Comparison of ENCODE assay signal across 8 cellular contexts in the genomic region with DNA sequence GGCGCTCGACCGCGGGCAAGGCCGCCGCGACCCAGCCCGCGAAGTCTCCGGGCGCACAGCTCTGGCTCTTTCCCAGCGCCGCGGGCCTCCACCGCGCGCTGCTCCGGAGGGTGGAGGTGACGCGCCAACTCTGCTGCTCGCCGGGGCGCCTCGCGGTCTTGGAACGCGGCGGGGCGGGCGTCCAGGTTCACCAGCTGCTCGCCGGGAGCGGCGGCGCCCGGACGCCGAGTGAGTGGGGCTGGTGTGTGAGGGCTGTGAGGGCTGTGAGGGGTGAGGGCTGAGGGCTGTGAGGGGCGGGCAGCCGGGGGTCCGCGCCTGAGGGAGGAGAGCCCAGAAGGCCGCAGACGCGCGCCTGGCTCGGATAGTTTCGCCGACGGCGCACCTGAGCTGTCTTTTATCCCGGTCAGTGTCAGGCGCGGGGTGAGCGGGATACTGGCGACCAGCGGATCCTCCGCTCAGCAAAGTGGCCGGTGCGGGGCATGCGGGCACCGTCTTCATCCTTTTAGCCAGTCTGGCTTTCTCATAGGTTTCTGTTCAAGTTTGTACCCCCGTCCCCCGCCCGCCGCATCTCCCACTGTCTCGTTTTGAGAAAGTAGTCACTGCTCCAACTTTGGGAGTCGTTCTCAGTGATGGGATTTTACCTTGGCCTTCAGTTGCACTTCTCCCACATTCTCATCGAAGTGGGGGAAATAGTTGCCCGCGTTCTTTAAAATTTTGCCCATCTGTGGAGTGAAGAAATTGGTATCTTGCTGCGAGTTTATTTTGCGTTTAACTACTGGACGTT. TPM values are rescaled to one million over a fixed set of nuclear protein-coding genes. Genes with fewer than 3 reads are reported as not detected.
DNase-seq lines count a peak whose midpoint lies in the region; ATAC-seq and TF ChIP-seq lines count a peak whose summit lies in the region.

No MANE protein-coding gene starts in this region.

- no peaks in the 10 kb centered on the region for H3K27me3 Mint-ChIP-seq in activated T-helper 1 cell treated with anti-CD3 and anti-CD28 coated beads, Interleukin-12 subunit alpha, Interleukin-12 subunit beta, Interleukin-2, Interleukin-4 antibody, amounts not matched to agents 30 ng/mL and 10 ng/mL and 1 ng/mL, durations not matched to agents 14 hours and 24 hours and 36 hours (ENCODE audit: insufficient read depth)

- H3K27ac Mint-ChIP-seq in activated T-helper 1 cell treated with anti-CD3 and anti-CD28 coated beads, Interleukin-12 subunit alpha, Interleukin-12 subunit beta, Interleukin-2, Interleukin-4 antibody, amounts not matched to agents 30 ng/mL and 10 ng/mL and 1 ng/mL, durations not matched to agents 14 hours and 24 hours and 36 hours = peak overlapping the region; percentile 100

- peaks cover 28% of the 10 kb centered on the region for H3K36me3 Mint-ChIP-seq in activated T-helper 1 cell treated with anti-CD3 and anti-CD28 coated beads, Interleukin-12 subunit alpha, Interleukin-12 subunit beta, Interleukin-2, Interleukin-4 antibody, amounts not matched to agents 30 ng/mL and 10 ng/mL and 1 ng/mL, durations not matched to agents 14 hours and 24 hours and 36 hours (ENCODE audit: low read depth)

- no peaks in the 10 kb centered on the region for H3K9me3 ChIP-seq in ovary

- no peak for TF ChIP-seq EP300 in ovary (IDR thresholded peaks at IDR 0.05)

- no peaks in the 10 kb centered on the region for H3K4me1 ChIP-seq in ovary (ENCODE audit: insufficient read depth)

- ATAC-seq in GM21529 (IDR thresholded peaks at IDR 0.05; ENCODE audit: unreplicated experiment) (peak; percentile 35), Right ventricle myocardium inferior (peak; percentile 70)

- peak; percentile 51 for DNase-seq in ELR (ENCODE audit: low read depth)
- peak; percentile 36 for DNase-seq in HuH-7.5 (ENCODE audit: low spot score)
- DNase-seq in activated T-helper 1 cell treated with anti-CD3 and anti-CD28 coated beads, Interleukin-12 subunit alpha, Interleukin-12 subunit beta, Interleukin-2, Interleukin-4 antibody, amounts not matched to agents 30 ng/mL and 10 ng/mL and 1 ng/mL, durations not matched to agents 14 hours and 24 hours and 36 hours (ENCODE audit: low spot score) = no peak
- peak; percentile 79 for DNase-seq in Right ventricle myocardium inferior (ENCODE audit: missing footprints)
- peak; percentile 55 to 74 (median 68) for DNase-seq in ovary
- no peak for DNase-seq in NCI-H187 treated with DMSO at 0.1 percent for 48 hours (lab: John Stamatoyannopoulos, UW)
- DNase-seq in superior temporal gyrus (ENCODE audit: extremely low spot score) = no peak

- intact Hi-C loops in activated T-helper 1 cell treated with anti-CD3 and anti-CD28 coated beads, Interleukin-12 subunit alpha, Interleukin-12 subunit beta, Interleukin-2, Interleukin-4 antibody, amounts not matched to agents 30 ng/mL and 10 ng/mL and 1 ng/mL, durations not matched to agents 14 hours and 24 hours and 36 hours (cut with micrococcal nuclease) = loop anchor here (1.0 to 10.0 kb wide), 16 partner anchors 9 to 1520 kb away; a partner anchor contains a TSS
- intact Hi-C loops in Right ventricle myocardium inferior (cut with DNase I) = loop anchor here (2.0 kb wide), 3 partner anchors 65 to 173 kb away; a partner anchor contains a TSS
- intact Hi-C loops in ovary (cut with DNase I) = loop anchor here in 2 of 4 donors (5.0 to 10.0 kb wide), 3 partner anchors 83 to 243 kb away; a partner anchor contains a TSS

- no peaks in the 10 kb centered on the region for H3K27me3 ChIP-seq in ovary

- H3K4me3 ChIP-seq in ovary = peak overlapping the region; percentile 92

- TF ChIP-seq POLR2A in ovary (IDR thresholded peaks at IDR 0.05) = no peak

- H3K36me3 ChIP-seq in ovary = no peaks in the 10 kb centered on the region

- H3K4me1 Mint-ChIP-seq in activated T-helper 1 cell treated with anti-CD3 and anti-CD28 coated beads, Interleukin-12 subunit alpha, Interleukin-12 subunit beta, Interleukin-2, Interleukin-4 antibody, amounts not matched to agents 30 ng/mL and 10 ng/mL and 1 ng/mL, durations not matched to agents 14 hours and 24 hours and 36 hours (ENCODE audit: low read depth) = peaks cover 54% of the 10 kb centered on the region

- H3K9me3 Mint-ChIP-seq in activated T-helper 1 cell treated with anti-CD3 and anti-CD28 coated beads, Interleukin-12 subunit alpha, Interleukin-12 subunit beta, Interleukin-2, Interleukin-4 antibody, amounts not matched to agents 30 ng/mL and 10 ng/mL and 1 ng/mL, durations not matched to agents 14 hours and 24 hours and 36 hours = peaks cover 3% of the 10 kb centered on the region

- 1 to 2% (median 2%) methylated on average over 72 to 74 of the region's 74 CpGs for WGBS in ovary, 3 donors

- H3K4me3 Mint-ChIP-seq in activated T-helper 1 cell treated with anti-CD3 and anti-CD28 coated beads, Interleukin-12 subunit alpha, Interleukin-12 subunit beta, Interleukin-2, Interleukin-4 antibody, amounts not matched to agents 30 ng/mL and 10 ng/mL and 1 ng/mL, durations not matched to agents 14 hours and 24 hours and 36 hours = peak overlapping the region; percentile 99

- H3K27ac ChIP-seq in ovary = peak overlapping the region; percentile 89 to 92

- no peak for TF ChIP-seq CTCF in ovary (IDR thresholded peaks at IDR 0.05)

RNA-seq across cellular contexts. Expression of a gene that starts 0.6 kb away (rescaled TPM):
- total RNA-seq in activated T-helper 1 cell treated with anti-CD3 and anti-CD28 coated beads, Interleukin-12 subunit alpha, Interleukin-12 subunit beta, Interleukin-2, Interleukin-4 antibody, amounts not matched to agents 30 ng/mL and 10 ng/mL and 1 ng/mL, durations not matched to agents 14 hours and 24 hours and 36 hours = 19.1 and 21.2 TPM in 2 replicates
- total RNA-seq in Right ventricle myocardium inferior (1.6 TPM), ovary (10 to 100 TPM; 10.5 to 20.9 (median 18.6) TPM)
- polyA plus RNA-seq in ovary = 10 to 100 TPM; 14.0 to 19.1 TPM

Comparison
In these comparisons a context has a peak if more than half of its experiments do, and no peak if none do; other contexts are left out.
1. DNase-seq: peak in ELR (single experiment), HuH-7.5 (single experiment), Right ventricle myocardium inferior (single experiment) and ovary (5 of 5); none in activated T-helper 1 cell treated with anti-CD3 and anti-CD28 coated beads, Interleukin-12 subunit alpha, Interleukin-12 subunit beta, Interleukin-2, Interleukin-4 antibody, amounts not matched to agents 30 ng/mL and 10 ng/mL and 1 ng/mL, durations not matched to agents 14 hours and 24 hours and 36 hours (single experiment), NCI-H187 treated with DMSO at 0.1 percent for 48 hours (single experiment) and superior temporal gyrus (single experiment).